ENCODE assay signal across 19 cellular contexts in the genomic region with DNA sequence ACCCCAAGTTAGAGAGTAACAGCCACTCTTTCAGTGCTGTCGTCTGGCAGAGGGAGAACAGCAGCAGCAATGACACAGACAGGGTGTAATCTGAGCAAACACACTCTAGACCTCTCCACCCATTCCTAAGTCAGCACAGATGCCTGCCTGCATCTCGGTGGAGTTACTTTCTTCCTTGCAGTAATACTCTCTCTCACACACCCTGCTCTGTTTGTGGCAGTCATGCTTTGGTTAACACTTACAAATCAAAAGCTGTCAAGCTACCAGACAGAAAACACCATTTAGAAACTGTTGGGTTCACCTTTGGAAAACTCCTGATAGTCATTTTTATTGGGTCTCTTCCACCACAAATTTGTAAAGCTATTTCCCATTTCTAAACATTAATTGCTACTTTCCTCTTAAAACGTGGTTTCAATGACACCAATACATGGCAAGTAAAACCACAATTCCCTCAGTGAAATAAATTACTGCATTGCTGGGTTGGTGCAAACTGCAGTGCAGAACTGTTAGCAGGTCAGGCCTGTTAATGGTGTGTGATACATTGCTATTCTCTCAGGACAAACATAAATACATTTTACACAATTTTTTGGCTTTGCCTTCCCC. TPM values are rescaled to one million over a fixed set of nuclear protein-coding genes. Genes with fewer than 3 reads are reported as not detected.
DNase-seq lines count a peak whose midpoint lies in the region; ATAC-seq, FAIRE-seq and TF ChIP-seq lines count a peak whose summit lies in the region.
"Had no signal": no experiment of that assay in that cellular context is flagged by ENCODE, and none has a peak within 500 bp of the region (broad histone marks: within the 10 kb centered on the region; RNA-seq: fewer than 3 reads in every experiment).

No MANE protein-coding gene starts in this region.

- peaks cover 0 to 19% (median 0%) of the 10 kb centered on the region in 3 donors for H3K36me3 ChIP-seq in tibial nerve
- H3K36me3 ChIP-seq: vagina had no signal

- WGBS in A549 (ENCODE audit: missing lambda C conversion rate) = 22% methylated on average over 3 of the region's 3 CpGs
- 22 to 28% methylated on average over 3 of the region's 3 CpGs for WGBS in tibial nerve, 2 donors

- no peak for TF ChIP-seq CTCF in A549 (IDR thresholded peaks at IDR 0.05)
- TF ChIP-seq CTCF in tibial nerve (IDR thresholded peaks at IDR 0.05) = no peak

- H3K9me3 ChIP-seq in A549 = peaks cover 5% of the 10 kb centered on the region; the same call in 1 of the 3 replicates
- H3K9me3 ChIP-seq in tibial nerve = peaks cover 0 to 5% (median 0%) of the 10 kb centered on the region in 4 donors
- H3K9me3 ChIP-seq: vagina had no signal

- POLR2A ChIA-PET in A549 (lab: Yijun Ruan, JAX) = no interaction called here

- no peak for TF ChIP-seq RAD21 in A549 (conservative IDR thresholded peaks at IDR 0.05 in 1 of 2, IDR thresholded peaks at IDR 0.05 in 1 of 2)

- CTCF ChIA-PET in A549 (lab: Yijun Ruan, JAX) = interaction anchor here (0.8 to 2.8 kb wide), 3 partner anchors 15 to 343 kb away, joined by 3 to 11 read pairs (median 3); no protein-coding TSS in a partner anchor

- ATAC-seq in A549 (peak in 1 of 2 experiments; percentile 49; a peak in 3 of 6 replicates), HG02981 (IDR thresholded peaks at IDR 0.05; ENCODE audit: unreplicated experiment) (no peak)
- ATAC-seq: activated CD4-positive, CD25-positive, alpha-beta regulatory T cell treated with anti-CD3 and anti-CD28 coated beads, Interleukin-2, amount 50 U/mL, for 24 hours; stimulated activated naive CD8-positive, alpha-beta T cell treated with anti-CD3 and anti-CD28 coated beads, Interleukin-15, amount 100 ng/mL, for 72 hours; T-cell had no signal

- H3K4me3 ChIP-seq in A549 (no peak overlapping the region), tibial nerve (no peak overlapping the region)
- H3K4me3 ChIP-seq: spleen, vagina had no signal

- peak overlapping the region; percentile 58 for H3K4me2 ChIP-seq in A549

- TF ChIP-seq EP300 in A549 (IDR thresholded peaks at IDR 0.05) (no peak), tibial nerve (IDR thresholded peaks at IDR 0.05) (no peak)

- peak in 1 of 2 experiments; percentile 23 for DNase-seq in A549 (ENCODE audit: low read depth in 1 of 2, low spot score in 1 of 2)
- peak; percentile 76 for DNase-seq in DMS53 (lab: John Stamatoyannopoulos, UW)
- DNase-seq in SHP77 treated with DMSO at 0.1 percent for 48 hours (lab: John Stamatoyannopoulos, UW) = peak; percentile 44
- DNase-seq in fibroblast of peridontal ligament (ENCODE audit: extremely low read depth) = peak; percentile 51
- DNase-seq in tibial nerve (ENCODE audit: low spot score in 2 of 2) = no peak
- no peak for DNase-seq in NCI-H345 (lab: John Stamatoyannopoulos, UW)
- no peak for DNase-seq in activated CD4-positive, alpha-beta T cell treated with anti-CD3 and anti-CD28 coated beads for 48 hours
- DNase-seq: glutamatergic neuron; islet precursor cell; NCI-H1105 treated with DMSO at 0.1 percent for 48 hours; NCI-H526; spleen; stimulated activated naive CD8-positive, alpha-beta T cell treated with anti-CD3 and anti-CD28 coated beads, Interleukin-15, amount 100 ng/mL, for 72 hours; T-cell had no signal

- H3K27me3 ChIP-seq in tibial nerve = no peaks in the 10 kb centered on the region
- H3K27me3 ChIP-seq: vagina had no signal

- H3K27ac ChIP-seq in A549 = peak overlapping the region; percentile 23 to 74; a peak in 3 of 6 replicates
- peak overlapping the region in 1 of 4 donors; percentile 35 for H3K27ac ChIP-seq in tibial nerve
- H3K27ac ChIP-seq: parathyroid adenoma, spleen, vagina had no signal

- FAIRE-seq in A549 (lab: Jason Lieb, UNC) = no peak
- FAIRE-seq: endometrium had no signal

- TF ChIP-seq POLR2A in A549 (IDR thresholded peaks at IDR 0.05; ENCODE audit: low read length) (no peak), tibial nerve (IDR thresholded peaks at IDR 0.05) (no peak)

- peaks cover 47% of the 10 kb centered on the region for H3K4me1 ChIP-seq in A549
- H3K4me1 ChIP-seq in tibial nerve = peaks cover 0 to 46% (median 3%) of the 10 kb centered on the region in 4 donors
- H3K4me1 ChIP-seq: parathyroid adenoma had no signal

TF ChIP-seq in A549, 52 proteins besides CTCF, POLR2A, EP300 and RAD21:
- TF ChIP-seq ZSCAN20 (CRISPR knock-in tag; IDR thresholded peaks at IDR 0.05) (no peak), FOSL2 (IDR thresholded peaks at IDR 0.05) (no peak), FOSL2 (CRISPR knock-in tag; IDR thresholded peaks at IDR 0.05) (no peak), ESRRA (IDR thresholded peaks at IDR 0.05; ENCODE audit: borderline replicate concordance, low read length) (no peak), CHD4 (IDR thresholded peaks at IDR 0.05; ENCODE audit: borderline replicate concordance) (no peak), RFX5 (IDR thresholded peaks at IDR 0.05) (no peak), HEYL (CRISPR knock-in tag; IDR thresholded peaks at IDR 0.05) (no peak)
- TF ChIP-seq, protein P1, sequence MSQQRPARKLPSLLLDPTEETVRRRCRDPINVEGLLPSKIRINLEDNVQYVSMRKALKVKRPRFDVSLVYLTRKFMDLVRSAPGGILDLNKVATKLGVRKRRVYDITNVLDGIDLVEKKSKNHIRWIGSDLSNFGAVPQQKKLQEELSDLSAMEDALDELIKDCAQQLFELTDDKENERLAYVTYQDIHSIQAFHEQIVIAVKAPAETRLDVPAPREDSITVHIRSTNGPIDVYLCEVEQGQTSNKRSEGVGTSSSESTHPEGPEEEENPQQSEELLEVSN (IDR thresholded peaks at IDR 0.05; ENCODE audit: borderline replicate concordance, low read depth) = no peak

RNA-seq across cellular contexts. Expression of a gene that starts 27.2 kb away (rescaled TPM):
- 24.9 and 32.2 TPM in 2 replicates for polyA plus RNA-seq in A549 (2011; rRNA removed)
- 9.8 and 16.2 TPM in 2 replicates for polyA plus RNA-seq in A549 (2012; cell fraction: cytosol; rRNA removed)
- polyA plus RNA-seq in A549 (2012; cell fraction: nucleus; rRNA removed) = 17.8 and 26.0 TPM in 2 replicates
- 33.4 to 44.3 TPM (median 41.7 TPM) in 3 replicates for polyA plus RNA-seq in A549 (2017; fragmentation: RNase III; extraction: RNeasy Plus Mini Kit Qiagen cat#74134 plus additional on column Dnase treatment)
- polyA minus RNA-seq in A549 (2011; rRNA and poly(A)+ RNA removed) = 36.3 and 39.2 TPM in 2 replicates
- total RNA-seq in tibial nerve = 10 to 100 TPM; 19.7 to 48.9 (median 27.4) TPM

Comparison
In these comparisons a context has a peak if more than half of its experiments do, and no peak if none do; other contexts are left out.
1. DNase-seq: peak in DMS53 (single experiment), SHP77 treated with DMSO at 0.1 percent for 48 hours (single experiment) and fibroblast of peridontal ligament (single experiment); none in tibial nerve (0 of 2), NCI-H345 (single experiment) and activated CD4-positive, alpha-beta T cell treated with anti-CD3 and anti-CD28 coated beads for 48 hours (single experiment).